Comparison of ENCODE assay signal across 8 cellular contexts in the genomic region with DNA sequence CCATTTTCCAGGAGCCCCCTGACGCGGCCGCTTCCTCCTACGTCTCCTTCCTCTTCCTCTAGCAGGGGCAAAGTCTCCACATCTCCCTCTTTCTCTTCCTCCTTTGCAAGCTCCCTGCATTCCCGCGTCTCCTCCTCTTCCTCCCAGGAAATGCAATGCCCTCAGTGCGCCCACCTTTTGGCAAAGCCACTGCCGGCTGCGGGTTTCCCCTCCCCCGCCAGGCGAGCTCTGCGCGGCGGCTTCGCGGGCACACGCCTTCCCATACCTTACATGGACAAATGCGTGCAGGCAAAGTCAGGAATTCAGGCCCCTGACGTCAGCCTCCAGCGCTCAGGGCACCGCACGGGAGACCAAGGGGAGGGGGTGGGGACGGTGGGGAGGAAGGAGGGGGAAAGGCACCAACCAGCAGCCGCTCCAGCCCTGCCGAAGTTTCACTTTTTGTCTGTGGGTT. TPM values are rescaled to one million over a fixed set of nuclear protein-coding genes. Genes with fewer than 3 reads are reported as not detected.
DNase-seq lines count a peak whose midpoint lies in the region; ATAC-seq and TF ChIP-seq lines count a peak whose summit lies in the region.

No MANE protein-coding gene starts in this region.

- TF ChIP-seq POLR2A in esophagus squamous epithelium (IDR thresholded peaks at IDR 0.05) (no peak), suprapubic skin (IDR thresholded peaks at IDR 0.05) (no peak)

- H3K4me3 ChIP-seq in esophagus squamous epithelium (peak overlapping the region; percentile 69 to 93 (median 92)), mucosa of rectum (ENCODE audit: low read length in 2 of 2) (peak overlapping the region; percentile 87 to 91), suprapubic skin (peak overlapping the region; percentile 79)

- peak; percentile 86 for TF ChIP-seq EP300 in suprapubic skin (IDR thresholded peaks at IDR 0.05)

- H3K9me3 ChIP-seq in esophagus squamous epithelium (no peaks in the 10 kb centered on the region), mucosa of rectum (ENCODE audit: control insufficient read depth in 2 of 2, low read length in 2 of 2) (no peaks in the 10 kb centered on the region), suprapubic skin (no peaks in the 10 kb centered on the region)

- peaks cover 70% of the 10 kb centered on the region for H3K4me1 Mint-ChIP-seq in activated T-cell treated with anti-CD3 and anti-CD28 coated beads, Interleukin-2, amount 50 U/mL, for 24 hours (ENCODE audit: low read depth)

- no peaks in the 10 kb centered on the region for H3K9me3 Mint-ChIP-seq in activated T-cell treated with anti-CD3 and anti-CD28 coated beads, Interleukin-2, amount 50 U/mL, for 24 hours

- H3K27me3 Mint-ChIP-seq in activated T-cell treated with anti-CD3 and anti-CD28 coated beads, Interleukin-2, amount 50 U/mL, for 24 hours: no peaks in the 10 kb centered on the region

- peak; percentile 49 for DNase-seq in NK-92 treated with Interleukin-12 subunit alpha and Interleukin-12 subunit beta, amount 100 ng/mL, for 24 hours (lab: John Stamatoyannopoulos, UW)
- no peak for DNase-seq in NK-92 (lab: John Stamatoyannopoulos, UW; ENCODE audit: unreplicated experiment)
- DNase-seq in NCI-H524 treated with DMSO at 0.1 percent for 48 hours (lab: John Stamatoyannopoulos, UW): peak; percentile 20
- DNase-seq in activated T-cell treated with anti-CD3 and anti-CD28 coated beads, Interleukin-2, amount 50 U/mL, for 24 hours: no peak
- peak; percentile 35 for DNase-seq in esophagus squamous epithelium (lab: John Stamatoyannopoulos, UW)
- DNase-seq in suprapubic skin (ENCODE audit: low spot score in 2 of 2): peak; percentile 87 to 90

- H3K27ac ChIP-seq in esophagus squamous epithelium (peak overlapping the region; percentile 93 to 98 (median 96)), mucosa of rectum (ENCODE audit: low read depth in 2 of 2, low read length in 2 of 2) (peak overlapping the region; percentile 94), suprapubic skin (peak overlapping the region; percentile 95)

- TF ChIP-seq CTCF in esophagus squamous epithelium (IDR thresholded peaks at IDR 0.05) (peak in 2 of 6 experiments; percentile 14 to 19), suprapubic skin (IDR thresholded peaks at IDR 0.05) (no peak)

- H3K4me1 ChIP-seq in esophagus squamous epithelium (peaks cover 24 to 71% (median 28%) of the 10 kb centered on the region in 3 donors), mucosa of rectum (ENCODE audit: control insufficient read depth in 2 of 2, insufficient read depth in 2 of 2, low read length in 2 of 2) (peaks cover 24 to 39% of the 10 kb centered on the region in 2 donors), suprapubic skin (peaks cover 54% of the 10 kb centered on the region)

- peak; percentile 14 for ATAC-seq in HG03108 (IDR thresholded peaks at IDR 0.05; ENCODE audit: unreplicated experiment)

- intact Hi-C loops in esophagus squamous epithelium (cut with DNase I): no loop called here

- H3K9ac ChIP-seq in mucosa of rectum (ENCODE audit: low read depth in 1 of 2, low read length in 2 of 2): peak overlapping the region; percentile 80 to 97

- 0 to 1% methylated on average over 9 to 20 of the region's 25 CpGs for WGBS in esophagus squamous epithelium, 2 donors
- 0% methylated on average over 20 of the region's 25 CpGs for WGBS in suprapubic skin

- H3K27me3 ChIP-seq in esophagus squamous epithelium (no peaks in the 10 kb centered on the region), mucosa of rectum (ENCODE audit: control insufficient read depth in 2 of 2, insufficient read depth in 2 of 2, low read length in 2 of 2) (no peaks in the 10 kb centered on the region), suprapubic skin (no peaks in the 10 kb centered on the region)

- H3K27ac Mint-ChIP-seq in activated T-cell treated with anti-CD3 and anti-CD28 coated beads, Interleukin-2, amount 50 U/mL, for 24 hours: peak overlapping the region; percentile 56

- no peaks in the 10 kb centered on the region for H3K36me3 ChIP-seq in esophagus squamous epithelium
- no peaks in the 10 kb centered on the region for H3K36me3 ChIP-seq in mucosa of rectum (ENCODE audit: control insufficient read depth in 2 of 2, insufficient read depth in 2 of 2, low read length in 2 of 2)
- no peaks in the 10 kb centered on the region for H3K36me3 ChIP-seq in suprapubic skin

- peak overlapping the region; percentile 87 for H3K4me3 Mint-ChIP-seq in activated T-cell treated with anti-CD3 and anti-CD28 coated beads, Interleukin-2, amount 50 U/mL, for 24 hours

- H3K36me3 Mint-ChIP-seq in activated T-cell treated with anti-CD3 and anti-CD28 coated beads, Interleukin-2, amount 50 U/mL, for 24 hours (ENCODE audit: low read depth): peaks cover 13% of the 10 kb centered on the region

RNA-seq across cellular contexts. Expression of a gene that starts 0.4 kb away (rescaled TPM):
- total RNA-seq in esophagus squamous epithelium: 100 to 1,000 TPM in 2 of 4 donors, 10 to 100 TPM in 2; 41.4 to 369 (median 97.3) TPM
- total RNA-seq in suprapubic skin: 100 to 1,000 TPM in 1 of 4 donors, 10 to 100 TPM in 3; 56.8 to 127 (median 84.2) TPM

Comparison
In these comparisons a context has a peak if more than half of its experiments do, and no peak if none do; other contexts are left out.
1. DNase-seq: peak in NK-92 treated with Interleukin-12 subunit alpha and Interleukin-12 subunit beta, amount 100 ng/mL, for 24 hours (single experiment), NCI-H524 treated with DMSO at 0.1 percent for 48 hours (single experiment), esophagus squamous epithelium (single experiment) and suprapubic skin (2 of 2); none in NK-92 (single experiment) and activated T-cell treated with anti-CD3 and anti-CD28 coated beads, Interleukin-2, amount 50 U/mL, for 24 hours (single experiment).
2. Peak in every context shown above with its lines, with median percentiles within 50 percentile points of each other: H3K27ac ChIP-seq and H3K4me3 ChIP-seq.